In genomic region chr3:10055097-10055496, GRCh38 we compare ENCODE assay signal across 2 cellular contexts.
TF ChIP-seq lines count a peak whose summit lies in the region.

No MANE protein-coding gene starts in this region.

TF ChIP-seq in liver, 16 proteins besides CTCF, POLR2A, EP300 and RAD21:
- TF ChIP-seq SP1 (IDR thresholded peaks at IDR 0.05) (peak; percentile 42), YY1 (IDR thresholded peaks at IDR 0.05) (no peak), FOXA2 (IDR thresholded peaks at IDR 0.05) (no peak), HNF4G (IDR thresholded peaks at IDR 0.05) (peak; percentile 50), ATF3 (IDR thresholded peaks at IDR 0.05) (no peak), HNF4A (conservative IDR thresholded peaks at IDR 0.05) (peak; percentile 56 to 78), NR2F2 (IDR thresholded peaks at IDR 0.05) (no peak)

TF ChIP-seq in HepG2, 621 proteins besides CTCF, POLR2A, EP300 and RAD21:
- no peak for TF ChIP-seq KMT2B (CRISPR knock-in tag; IDR thresholded peaks at IDR 0.05)
- no peak for TF ChIP-seq RCOR2 (CRISPR knock-in tag; IDR thresholded peaks at IDR 0.05)
- no peak for TF ChIP-seq ZNF138 (CRISPR knock-in tag; IDR thresholded peaks at IDR 0.05; ENCODE audit: low read depth)
- no peak for TF ChIP-seq ZNF24 (IDR thresholded peaks at IDR 0.05)
- no peak for TF ChIP-seq TERF1 (CRISPR knock-in tag; IDR thresholded peaks at IDR 0.05)
- TF ChIP-seq IRF1 (CRISPR knock-in tag; IDR thresholded peaks at IDR 0.05; ENCODE audit: low read depth): no peak
- TF ChIP-seq ZNF205 (CRISPR knock-in tag; IDR thresholded peaks at IDR 0.05): no peak
- no peak for TF ChIP-seq ZNF501 (CRISPR knock-in tag; IDR thresholded peaks at IDR 0.05)
- TF ChIP-seq NR1H2 (CRISPR knock-in tag; IDR thresholded peaks at IDR 0.05; ENCODE audit: borderline replicate concordance, low read depth): no peak
- TF ChIP-seq IKZF4 (CRISPR knock-in tag; IDR thresholded peaks at IDR 0.05; ENCODE audit: borderline replicate concordance, low read depth, not compliant biosample characterization): no peak
- no peak for TF ChIP-seq ZNF160 (CRISPR knock-in tag; IDR thresholded peaks at IDR 0.05)
- TF ChIP-seq GABPA (IDR thresholded peaks at IDR 0.05; ENCODE audit: low read depth, low read length): no peak
- no peak for TF ChIP-seq GABPA (CRISPR knock-in tag; IDR thresholded peaks at IDR 0.05; ENCODE audit: low read depth)
- no peak for TF ChIP-seq BRD4 (CRISPR knock-in tag; IDR thresholded peaks at IDR 0.05)
- TF ChIP-seq ZEB1 (IDR thresholded peaks at IDR 0.05; ENCODE audit: insufficient replicate concordance, low read depth): no peak
- no peak for TF ChIP-seq KDM6A (CRISPR knock-in tag; IDR thresholded peaks at IDR 0.05; ENCODE audit: low read depth)
- TF ChIP-seq FOXK2 (IDR thresholded peaks at IDR 0.05): no peak
- TF ChIP-seq HNRNPH1 (optimal IDR thresholded peaks at IDR 0.05; ENCODE audit: low read depth, low read length): no peak
- TF ChIP-seq ZZZ3 (CRISPR knock-in tag; IDR thresholded peaks at IDR 0.05; ENCODE audit: borderline replicate concordance): no peak
TF ChIP-seq in HepG2: peak in this region for 0.
